16 cellular contexts compared by ENCODE assay signal in genomic region chr4:109206610-109207009, GRCh38.
"Had no signal": no experiment of that assay in that cellular context is flagged by ENCODE, and none has a peak within 500 bp of the region (broad histone marks: within the 10 kb centered on the region; RNA-seq: fewer than 3 reads in every experiment).

No MANE protein-coding gene starts in this region.

- H3K27me3 ChIP-seq: brain microvascular endothelial cell, suprapubic skin had no signal

- ATAC-seq: lower lobe of right lung; natural killer cell; sciatic nerve; stimulated activated naive CD8-positive, alpha-beta T cell treated with anti-CD3 and anti-CD28 coated beads, Interleukin-15, Interleukin-2, amounts not matched to agents 100 U/mL and 50 U/mL, for 24 hours had no signal

- H3K27ac ChIP-seq: brain microvascular endothelial cell, lower lobe of right lung, prostate gland, suprapubic skin had no signal

- H3K9me3 ChIP-seq: lower lobe of right lung, prostate gland, suprapubic skin had no signal

- H3K36me3 ChIP-seq: brain microvascular endothelial cell, lower lobe of right lung, prostate gland, suprapubic skin had no signal

- H3K4me3 ChIP-seq: lower lobe of right lung, prostate gland, suprapubic skin had no signal

- H3K4me1 ChIP-seq: lower lobe of right lung, prostate gland had no signal

- DNase-seq: activated CD4-positive, alpha-beta T cell treated with anti-CD3 and anti-CD28 coated beads, Interleukin-2, amount 50 U/mL, for 1 hour; activated naive CD4-positive, alpha-beta T cell treated with anti-CD3 and anti-CD28 coated beads, Interleukin-2, amount 50 U/mL, for 16 hours; activated T-cell treated with anti-CD3 and anti-CD28 coated beads for 4 hours; amniotic stem cell; effector memory CD4-positive, alpha-beta T cell; glutamatergic neuron; lower lobe of right lung; natural killer cell; occipital lobe; stimulated activated CD4-positive, alpha-beta T cell treated with anti-CD3 and anti-CD28 coated beads, Interleukin-2, amount 100 ng/mL, for 48 hours; stimulated activated CD8-positive, alpha-beta memory T cell treated with anti-CD3 and anti-CD28 coated beads, Interleukin-4, amount 100 ng/mL, for 48 hours; stimulated activated naive CD8-positive, alpha-beta T cell treated with anti-CD3 and anti-CD28 coated beads, Interleukin-15, Interleukin-2, amounts not matched to agents 100 U/mL and 50 U/mL, for 24 hours had no signal
